In the genomic region with DNA sequence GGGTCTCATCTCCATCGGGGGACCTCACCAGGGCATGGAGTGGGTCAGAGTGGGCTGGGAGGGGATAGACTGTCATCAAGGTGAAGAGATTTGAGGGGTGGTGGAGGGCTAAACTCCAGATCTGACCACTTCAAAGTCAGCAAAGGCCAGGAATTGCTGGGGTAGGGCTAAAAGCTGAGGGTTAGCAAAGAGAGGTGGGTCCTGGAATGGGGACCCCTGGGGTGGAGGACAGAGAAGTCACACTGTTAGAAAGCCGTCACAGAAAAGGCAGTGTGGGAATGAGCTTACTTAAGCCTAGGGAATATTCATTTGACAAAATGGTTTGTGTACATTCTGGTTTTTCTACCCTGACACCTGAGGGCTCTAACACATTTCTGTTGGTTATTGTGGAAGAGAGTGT, we compare ENCODE assay signal across 12 cellular contexts. TPM values are rescaled to one million over a fixed set of nuclear protein-coding genes. Genes with fewer than 3 reads are reported as not detected.
A peak's percentile ranks its signal among the peaks of the same experiment; 100 is the strongest.
DNase-seq lines count a peak whose midpoint lies in the region; ATAC-seq lines count a peak whose summit lies in the region.
"Had no signal": no experiment of that assay in that cellular context is flagged by ENCODE, and none has a peak within 500 bp of the region (broad histone marks: within the 10 kb centered on the region; RNA-seq: fewer than 3 reads in every experiment).

No MANE protein-coding gene starts in this region.

- peaks cover 22% of the 10 kb centered on the region for H3K36me3 Mint-ChIP-seq in activated naive CD8-positive, alpha-beta T cell
- peaks cover 55% of the 10 kb centered on the region for H3K36me3 Mint-ChIP-seq in activated naive CD8-positive, alpha-beta T cell treated with anti-CD3 and anti-CD28 coated beads for 36 hours

- H3K9me3 ChIP-seq in thymus (ENCODE audit: control insufficient read depth): peaks cover 2% of the 10 kb centered on the region

- 87% methylated on average over 2 of the region's 2 CpGs for WGBS in thymus

- peaks cover 33% of the 10 kb centered on the region for H3K4me1 Mint-ChIP-seq in activated naive CD8-positive, alpha-beta T cell (ENCODE audit: low read depth)
- H3K4me1 Mint-ChIP-seq in activated naive CD8-positive, alpha-beta T cell treated with anti-CD3 and anti-CD28 coated beads for 36 hours: peaks cover 28% of the 10 kb centered on the region

- DNase-seq in activated naive CD8-positive, alpha-beta T cell treated with anti-CD3 and anti-CD28 coated beads for 36 hours: no peak
- DNase-seq in caudate nucleus (lab: John Stamatoyannopoulos, UW): no peak
- no peak for DNase-seq in central memory CD4-positive, alpha-beta T cell
- DNase-seq: activated gamma-delta T cell, KBM-7, NCI-H2081 treated with DMSO at 0.1 percent for 48 hours, upper lobe of left lung had no signal

- no peaks in the 10 kb centered on the region for H3K9me3 Mint-ChIP-seq in activated naive CD8-positive, alpha-beta T cell (ENCODE audit: low read depth)
- peaks cover 9% of the 10 kb centered on the region for H3K9me3 Mint-ChIP-seq in activated naive CD8-positive, alpha-beta T cell treated with anti-CD3 and anti-CD28 coated beads for 36 hours

- peaks cover 8% of the 10 kb centered on the region for H3K36me3 ChIP-seq in thymus (ENCODE audit: control insufficient read depth, insufficient read depth)

- no peaks in the 10 kb centered on the region for H3K27me3 Mint-ChIP-seq in activated naive CD8-positive, alpha-beta T cell
- H3K27me3 Mint-ChIP-seq in activated naive CD8-positive, alpha-beta T cell treated with anti-CD3 and anti-CD28 coated beads for 36 hours: no peaks in the 10 kb centered on the region

- H3K27ac Mint-ChIP-seq in activated naive CD8-positive, alpha-beta T cell: peak overlapping the region; percentile 10
- no peak overlapping the region for H3K27ac Mint-ChIP-seq in activated naive CD8-positive, alpha-beta T cell treated with anti-CD3 and anti-CD28 coated beads for 36 hours

- H3K4me1 ChIP-seq in thymus (ENCODE audit: control insufficient read depth, insufficient read depth, low read length): peaks cover 52% of the 10 kb centered on the region

- H3K4me3 Mint-ChIP-seq in activated naive CD8-positive, alpha-beta T cell: no peak overlapping the region
- H3K4me3 Mint-ChIP-seq in activated naive CD8-positive, alpha-beta T cell treated with anti-CD3 and anti-CD28 coated beads for 36 hours: no peak overlapping the region

- H3K27ac ChIP-seq in caudate nucleus (ENCODE audit: low read depth, low read length): peak overlapping the region; percentile 24
- H3K27ac ChIP-seq in thymus (ENCODE audit: low read depth): peak overlapping the region; percentile 88
- H3K27ac ChIP-seq: upper lobe of left lung had no signal

- peak overlapping the region; percentile 26 for H3K4me3 ChIP-seq in thymus (ENCODE audit: low read length)
- H3K4me3 ChIP-seq: upper lobe of left lung had no signal

- no peaks in the 10 kb centered on the region for H3K27me3 ChIP-seq in thymus (ENCODE audit: control insufficient read depth, insufficient read depth)
- H3K27me3 ChIP-seq: upper lobe of left lung had no signal

- ATAC-seq in HG03103 (IDR thresholded peaks at IDR 0.05; ENCODE audit: low read depth, unreplicated experiment) (peak; percentile 11), HG03095 (IDR thresholded peaks at IDR 0.05; ENCODE audit: unreplicated experiment) (no peak), GM19324 (IDR thresholded peaks at IDR 0.05; ENCODE audit: low FRiP score, unreplicated experiment) (no peak)

RNA-seq across cellular contexts. Expression of a gene that starts 6.2 kb away (rescaled TPM):
- 10 to 100 TPM; 48.7 to 49.0 TPM for total RNA-seq in activated naive CD8-positive, alpha-beta T cell treated with anti-CD3 and anti-CD28 coated beads for 36 hours
- 52.8 TPM for polyA plus RNA-seq in thymus

RNA-seq across cellular contexts. Expression of a gene that starts 6.5 kb away (rescaled TPM):
- 1 to 10 TPM; 9.1 to 9.4 TPM for total RNA-seq in activated naive CD8-positive, alpha-beta T cell treated with anti-CD3 and anti-CD28 coated beads for 36 hours
- 6.4 TPM for polyA plus RNA-seq in thymus
